In genomic region chr20:12798286-12798685, GRCh38 we compare ENCODE assay signal across 1 cellular context.
TF ChIP-seq lines count a peak whose summit lies in the region.

No MANE protein-coding gene starts in this region.

TF ChIP-seq in GM23338, 12 proteins besides CTCF, POLR2A, EP300 and RAD21 (continued from another document):
- TF ChIP-seq REST (IDR thresholded peaks at IDR 0.05; ENCODE audit: unreplicated experiment) (no peak), EZH2phosphoT487 (IDR thresholded peaks at IDR 0.05; ENCODE audit: unreplicated experiment) (no peak), POLR2AphosphoS5 (IDR thresholded peaks at IDR 0.05; ENCODE audit: low read depth) (no peak), NANOG (IDR thresholded peaks at IDR 0.05; ENCODE audit: borderline replicate concordance) (no peak), STAT1 (IDR thresholded peaks at IDR 0.05; ENCODE audit: unreplicated experiment) (no peak), ZNF114 (CRISPR knock-in tag; IDR thresholded peaks at IDR 0.05) (no peak), ETS1 (IDR thresholded peaks at IDR 0.05) (no peak)
